ENCODE assay signal across 1 cellular context in the genomic region with DNA sequence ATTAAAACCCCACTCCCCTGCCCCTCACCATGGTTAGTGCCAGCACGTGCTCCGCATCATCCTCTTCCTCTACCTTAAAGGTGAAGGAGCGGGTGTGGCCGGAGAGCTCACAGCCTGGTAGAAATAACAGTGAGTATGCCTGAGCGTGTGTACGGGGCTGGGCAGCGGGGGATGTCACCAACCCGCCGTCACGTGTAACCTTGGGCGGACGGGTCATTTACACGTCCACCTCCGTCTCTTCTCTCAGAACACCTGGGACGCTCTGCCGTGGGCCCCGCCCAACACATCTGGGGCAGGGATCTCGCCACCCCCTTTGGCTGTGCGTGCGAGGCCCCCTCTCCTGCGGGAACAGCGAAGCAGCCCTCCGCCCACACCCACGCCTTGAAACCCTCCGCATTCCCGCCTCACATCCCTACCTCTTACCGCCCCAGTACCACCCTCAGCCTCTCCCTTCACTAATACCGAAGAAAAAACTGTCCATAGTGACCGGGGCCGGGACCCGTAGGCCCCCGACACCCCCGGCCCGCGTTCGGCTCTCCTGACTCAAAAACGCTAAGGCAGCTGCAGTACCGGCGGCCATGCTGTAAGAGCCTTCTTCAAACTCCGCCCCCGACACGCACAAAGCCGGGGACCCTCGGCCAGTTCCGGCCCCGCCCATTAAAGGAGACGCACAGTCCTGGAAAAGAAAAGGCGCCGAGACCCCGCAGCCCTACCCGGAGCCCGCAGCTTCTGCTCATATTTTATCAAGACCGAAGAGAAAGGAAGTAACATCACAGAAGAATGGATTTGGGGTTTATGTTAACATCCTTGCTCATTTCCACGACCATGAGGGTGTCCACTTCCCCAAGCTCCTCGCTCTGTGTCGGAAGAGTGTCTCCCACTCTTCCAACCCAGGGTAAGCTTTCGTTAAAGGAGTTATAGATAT.
TF ChIP-seq lines count a peak whose summit lies in the region.

A gene with protein sequence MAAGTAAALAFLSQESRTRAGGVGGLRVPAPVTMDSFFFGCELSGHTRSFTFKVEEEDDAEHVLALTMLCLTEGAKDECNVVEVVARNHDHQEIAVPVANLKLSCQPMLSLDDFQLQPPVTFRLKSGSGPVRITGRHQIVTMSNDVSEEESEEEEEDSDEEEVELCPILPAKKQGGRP (minus strand): TSS at position 636 of the 925 bp plus-strand sequence. CDS start 56 bp downstream, at position 580.

TF ChIP-seq in HepG2, 621 proteins besides CTCF, POLR2A, EP300 and RAD21 (continued from another document and continues in another):
- TF ChIP-seq MLLT10 (CRISPR knock-in tag; IDR thresholded peaks at IDR 0.05) = no peak
- no peak for TF ChIP-seq PLRG1 (conservative IDR thresholded peaks at IDR 0.05)
- TF ChIP-seq ZNF839 (CRISPR knock-in tag; IDR thresholded peaks at IDR 0.05; ENCODE audit: borderline replicate concordance) = no peak
- TF ChIP-seq KLF11 (CRISPR knock-in tag; IDR thresholded peaks at IDR 0.05) = no peak
- TF ChIP-seq, protein P1, sequence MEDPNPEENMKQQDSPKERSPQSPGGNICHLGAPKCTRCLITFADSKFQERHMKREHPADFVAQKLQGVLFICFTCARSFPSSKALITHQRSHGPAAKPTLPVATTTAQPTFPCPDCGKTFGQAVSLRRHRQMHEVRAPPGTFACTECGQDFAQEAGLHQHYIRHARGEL (CRISPR knock-in tag; IDR thresholded peaks at IDR 0.05) = no peak
- no peak for TF ChIP-seq ZBTB21 (CRISPR knock-in tag; IDR thresholded peaks at IDR 0.05)
- no peak for TF ChIP-seq ZSCAN12 (CRISPR knock-in tag; IDR thresholded peaks at IDR 0.05)
- TF ChIP-seq, protein P2, sequence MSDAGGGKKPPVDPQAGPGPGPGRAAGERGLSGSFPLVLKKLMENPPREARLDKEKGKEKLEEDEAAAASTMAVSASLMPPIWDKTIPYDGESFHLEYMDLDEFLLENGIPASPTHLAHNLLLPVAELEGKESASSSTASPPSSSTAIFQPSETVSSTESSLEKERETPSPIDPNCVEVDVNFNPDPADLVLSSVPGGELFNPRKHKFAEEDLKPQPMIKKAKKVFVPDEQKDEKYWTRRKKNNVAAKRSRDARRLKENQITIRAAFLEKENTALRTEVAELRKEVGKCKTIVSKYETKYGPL (CRISPR knock-in tag; IDR thresholded peaks at IDR 0.05) = no peak
- no peak for TF ChIP-seq NBN (conservative IDR thresholded peaks at IDR 0.05)
- no peak for TF ChIP-seq ZNF644 (CRISPR knock-in tag; IDR thresholded peaks at IDR 0.05; ENCODE audit: low read depth)
- TF ChIP-seq, protein P3, sequence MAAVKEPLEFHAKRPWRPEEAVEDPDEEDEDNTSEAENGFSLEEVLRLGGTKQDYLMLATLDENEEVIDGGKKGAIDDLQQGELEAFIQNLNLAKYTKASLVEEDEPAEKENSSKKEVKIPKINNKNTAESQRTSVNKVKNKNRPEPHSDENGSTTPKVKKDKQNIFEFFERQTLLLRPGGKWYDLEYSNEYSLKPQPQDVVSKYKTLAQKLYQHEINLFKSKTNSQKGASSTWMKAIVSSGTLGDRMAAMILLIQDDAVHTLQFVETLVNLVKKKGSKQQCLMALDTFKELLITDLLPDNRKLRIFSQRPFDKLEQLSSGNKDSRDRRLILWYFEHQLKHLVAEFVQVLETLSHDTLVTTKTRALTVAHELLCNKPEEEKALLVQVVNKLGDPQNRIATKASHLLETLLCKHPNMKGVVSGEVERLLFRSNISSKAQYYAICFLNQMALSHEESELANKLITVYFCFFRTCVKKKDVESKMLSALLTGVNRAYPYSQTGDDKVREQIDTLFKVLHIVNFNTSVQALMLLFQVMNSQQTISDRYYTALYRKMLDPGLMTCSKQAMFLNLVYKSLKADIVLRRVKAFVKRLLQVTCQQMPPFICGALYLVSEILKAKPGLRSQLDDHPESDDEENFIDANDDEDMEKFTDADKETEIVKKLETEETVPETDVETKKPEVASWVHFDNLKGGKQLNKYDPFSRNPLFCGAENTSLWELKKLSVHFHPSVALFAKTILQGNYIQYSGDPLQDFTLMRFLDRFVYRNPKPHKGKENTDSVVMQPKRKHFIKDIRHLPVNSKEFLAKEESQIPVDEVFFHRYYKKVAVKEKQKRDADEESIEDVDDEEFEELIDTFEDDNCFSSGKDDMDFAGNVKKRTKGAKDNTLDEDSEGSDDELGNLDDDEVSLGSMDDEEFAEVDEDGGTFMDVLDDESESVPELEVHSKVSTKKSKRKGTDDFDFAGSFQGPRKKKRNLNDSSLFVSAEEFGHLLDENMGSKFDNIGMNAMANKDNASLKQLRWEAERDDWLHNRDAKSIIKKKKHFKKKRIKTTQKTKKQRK (IDR thresholded peaks at IDR 0.05; ENCODE audit: low read length) = no peak
- no peak for TF ChIP-seq PCBP2 (optimal IDR thresholded peaks at IDR 0.05; ENCODE audit: low read depth, low read length, poor library complexity, severe bottlenecking)
- TF ChIP-seq ZNF296 (CRISPR knock-in tag; conservative IDR thresholded peaks at IDR 0.05) = no peak
- TF ChIP-seq, protein P4, sequence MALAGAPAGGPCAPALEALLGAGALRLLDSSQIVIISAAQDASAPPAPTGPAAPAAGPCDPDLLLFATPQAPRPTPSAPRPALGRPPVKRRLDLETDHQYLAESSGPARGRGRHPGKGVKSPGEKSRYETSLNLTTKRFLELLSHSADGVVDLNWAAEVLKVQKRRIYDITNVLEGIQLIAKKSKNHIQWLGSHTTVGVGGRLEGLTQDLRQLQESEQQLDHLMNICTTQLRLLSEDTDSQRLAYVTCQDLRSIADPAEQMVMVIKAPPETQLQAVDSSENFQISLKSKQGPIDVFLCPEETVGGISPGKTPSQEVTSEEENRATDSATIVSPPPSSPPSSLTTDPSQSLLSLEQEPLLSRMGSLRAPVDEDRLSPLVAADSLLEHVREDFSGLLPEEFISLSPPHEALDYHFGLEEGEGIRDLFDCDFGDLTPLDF (CRISPR knock-in tag; IDR thresholded peaks at IDR 0.05) = peak; percentile 67
- no peak for TF ChIP-seq FOXA1 (IDR thresholded peaks at IDR 0.05)
- TF ChIP-seq FOXA1 (CRISPR knock-in tag; IDR thresholded peaks at IDR 0.05) = no peak
- TF ChIP-seq, protein P5, sequence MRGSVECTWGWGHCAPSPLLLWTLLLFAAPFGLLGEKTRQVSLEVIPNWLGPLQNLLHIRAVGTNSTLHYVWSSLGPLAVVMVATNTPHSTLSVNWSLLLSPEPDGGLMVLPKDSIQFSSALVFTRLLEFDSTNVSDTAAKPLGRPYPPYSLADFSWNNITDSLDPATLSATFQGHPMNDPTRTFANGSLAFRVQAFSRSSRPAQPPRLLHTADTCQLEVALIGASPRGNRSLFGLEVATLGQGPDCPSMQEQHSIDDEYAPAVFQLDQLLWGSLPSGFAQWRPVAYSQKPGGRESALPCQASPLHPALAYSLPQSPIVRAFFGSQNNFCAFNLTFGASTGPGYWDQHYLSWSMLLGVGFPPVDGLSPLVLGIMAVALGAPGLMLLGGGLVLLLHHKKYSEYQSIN (CRISPR knock-in tag; IDR thresholded peaks at IDR 0.05; ENCODE audit: borderline replicate concordance) = no peak
- TF ChIP-seq MED1 (CRISPR knock-in tag; IDR thresholded peaks at IDR 0.05) = 0 out of 2 replicates have a peak, but pooled peaks have one; percentile 22
- TF ChIP-seq ZNF282 (IDR thresholded peaks at IDR 0.05; ENCODE audit: partially characterized antibody) = no peak
- TF ChIP-seq RNF219 (CRISPR knock-in tag; IDR thresholded peaks at IDR 0.05) = no peak; the same call in 1 of the 2 replicates
- TF ChIP-seq MEIS2 (CRISPR knock-in tag; IDR thresholded peaks at IDR 0.05) = 0 out of 2 replicates have a peak, but pooled peaks have one; percentile 18
- TF ChIP-seq MED13 (CRISPR knock-in tag; IDR thresholded peaks at IDR 0.05) = no peak
- TF ChIP-seq, protein P6, sequence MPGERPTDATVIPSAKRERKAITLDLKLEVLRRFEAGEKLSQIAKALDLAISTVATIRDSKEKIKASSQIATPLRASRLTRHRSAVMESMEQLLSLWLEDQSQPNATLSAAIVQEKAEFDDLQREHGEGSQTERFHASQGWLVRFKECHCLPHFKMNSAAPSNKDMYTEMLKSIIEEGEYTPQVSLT (CRISPR knock-in tag; IDR thresholded peaks at IDR 0.05; ENCODE audit: borderline replicate concordance, low read depth) = no peak
- TF ChIP-seq, protein P7, sequence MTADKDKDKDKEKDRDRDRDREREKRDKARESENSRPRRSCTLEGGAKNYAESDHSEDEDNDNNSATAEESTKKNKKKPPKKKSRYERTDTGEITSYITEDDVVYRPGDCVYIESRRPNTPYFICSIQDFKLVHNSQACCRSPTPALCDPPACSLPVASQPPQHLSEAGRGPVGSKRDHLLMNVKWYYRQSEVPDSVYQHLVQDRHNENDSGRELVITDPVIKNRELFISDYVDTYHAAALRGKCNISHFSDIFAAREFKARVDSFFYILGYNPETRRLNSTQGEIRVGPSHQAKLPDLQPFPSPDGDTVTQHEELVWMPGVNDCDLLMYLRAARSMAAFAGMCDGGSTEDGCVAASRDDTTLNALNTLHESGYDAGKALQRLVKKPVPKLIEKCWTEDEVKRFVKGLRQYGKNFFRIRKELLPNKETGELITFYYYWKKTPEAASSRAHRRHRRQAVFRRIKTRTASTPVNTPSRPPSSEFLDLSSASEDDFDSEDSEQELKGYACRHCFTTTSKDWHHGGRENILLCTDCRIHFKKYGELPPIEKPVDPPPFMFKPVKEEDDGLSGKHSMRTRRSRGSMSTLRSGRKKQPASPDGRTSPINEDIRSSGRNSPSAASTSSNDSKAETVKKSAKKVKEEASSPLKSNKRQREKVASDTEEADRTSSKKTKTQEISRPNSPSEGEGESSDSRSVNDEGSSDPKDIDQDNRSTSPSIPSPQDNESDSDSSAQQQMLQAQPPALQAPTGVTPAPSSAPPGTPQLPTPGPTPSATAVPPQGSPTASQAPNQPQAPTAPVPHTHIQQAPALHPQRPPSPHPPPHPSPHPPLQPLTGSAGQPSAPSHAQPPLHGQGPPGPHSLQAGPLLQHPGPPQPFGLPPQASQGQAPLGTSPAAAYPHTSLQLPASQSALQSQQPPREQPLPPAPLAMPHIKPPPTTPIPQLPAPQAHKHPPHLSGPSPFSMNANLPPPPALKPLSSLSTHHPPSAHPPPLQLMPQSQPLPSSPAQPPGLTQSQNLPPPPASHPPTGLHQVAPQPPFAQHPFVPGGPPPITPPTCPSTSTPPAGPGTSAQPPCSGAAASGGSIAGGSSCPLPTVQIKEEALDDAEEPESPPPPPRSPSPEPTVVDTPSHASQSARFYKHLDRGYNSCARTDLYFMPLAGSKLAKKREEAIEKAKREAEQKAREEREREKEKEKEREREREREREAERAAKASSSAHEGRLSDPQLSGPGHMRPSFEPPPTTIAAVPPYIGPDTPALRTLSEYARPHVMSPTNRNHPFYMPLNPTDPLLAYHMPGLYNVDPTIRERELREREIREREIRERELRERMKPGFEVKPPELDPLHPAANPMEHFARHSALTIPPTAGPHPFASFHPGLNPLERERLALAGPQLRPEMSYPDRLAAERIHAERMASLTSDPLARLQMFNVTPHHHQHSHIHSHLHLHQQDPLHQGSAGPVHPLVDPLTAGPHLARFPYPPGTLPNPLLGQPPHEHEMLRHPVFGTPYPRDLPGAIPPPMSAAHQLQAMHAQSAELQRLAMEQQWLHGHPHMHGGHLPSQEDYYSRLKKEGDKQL (CRISPR knock-in tag; IDR thresholded peaks at IDR 0.05; ENCODE audit: low read depth) = no peak
- no peak for TF ChIP-seq SNAPC2 (CRISPR knock-in tag; IDR thresholded peaks at IDR 0.05)
- peak; percentile 72; the same call in 1 of the 2 replicates for TF ChIP-seq ZNF225 (CRISPR knock-in tag; IDR thresholded peaks at IDR 0.05)
